Comparison of ENCODE assay signal across 8 cellular contexts in the genomic region with DNA sequence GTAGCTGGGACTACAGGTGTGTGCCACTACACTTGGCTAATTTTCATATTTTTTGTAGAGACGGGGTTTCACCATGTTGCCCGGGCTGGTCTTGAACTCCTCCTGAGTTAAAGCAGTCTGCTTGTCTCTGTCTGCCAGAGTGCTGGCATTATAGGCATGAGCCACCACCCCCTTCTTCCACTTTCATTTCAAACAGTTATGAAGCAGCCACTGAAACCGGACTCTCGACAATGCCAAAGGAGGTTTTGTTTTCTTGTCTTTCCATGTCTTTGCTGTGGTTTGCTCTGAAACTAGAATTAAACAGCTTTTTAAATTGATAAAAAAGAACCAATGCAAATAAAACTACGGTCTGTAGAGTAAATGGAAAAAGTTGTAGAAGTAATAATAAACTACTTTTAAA. TPM values are rescaled to one million over a fixed set of nuclear protein-coding genes. Genes with fewer than 3 reads are reported as not detected.
DNase-seq lines count a peak whose midpoint lies in the region; ATAC-seq, FAIRE-seq and TF ChIP-seq lines count a peak whose summit lies in the region.

No MANE protein-coding gene starts in this region.

- peak overlapping the region in 10 of 11 experiments; percentile 15 to 68 (median 44); a peak in 15 of 22 replicates for H3K9ac ChIP-seq in BLaER1 treated with 17β-estradiol and CSF1 and Interleukin-3, amounts not matched to agents 10 nM and 100 nM
- no peak overlapping the region for H3K9ac ChIP-seq in astrocyte (ENCODE audit: low read length)
- no peak overlapping the region for H3K9ac ChIP-seq in neural progenitor cell

- H3K9me3 Mint-ChIP-seq in astrocyte (ENCODE audit: unreplicated experiment), result no peaks in the 10 kb centered on the region
- no peaks in the 10 kb centered on the region for H3K9me3 Mint-ChIP-seq in neural progenitor cell

- H3K4me3 ChIP-seq in BLaER1 treated with 17β-estradiol and CSF1 and Interleukin-3, amounts not matched to agents 10 nM and 100 nM, result peak overlapping the region in 3 of 10 experiments; percentile 7 to 11 (median 10); a peak in 3 of 20 replicates
- H3K4me3 ChIP-seq in astrocyte (ENCODE audit: insufficient read depth, low read depth, low read length), result no peak overlapping the region
- H3K4me3 ChIP-seq in neural progenitor cell, result no peak overlapping the region

- no peaks in the 10 kb centered on the region for H3F3A ChIP-seq in neural progenitor cell (ENCODE audit: low read depth)

- DNase-seq in astrocyte (ENCODE audit: low read depth), result no peak
- DNase-seq in stimulated activated naive CD8-positive, alpha-beta T cell treated with anti-CD3 and anti-CD28 coated beads, Interleukin-15, Interleukin-2, amounts not matched to agents 100 U/mL and 50 U/mL, for 24 hours, result peak; percentile 46
- DNase-seq in NCI-H1694 (lab: John Stamatoyannopoulos, UW), result no peak
- DNase-seq in neural progenitor cell (ENCODE audit: low spot score), result no peak
- no peak for DNase-seq in NCI-H2029 treated with DMSO at 0.1 percent for 48 hours (lab: John Stamatoyannopoulos, UW)

- H3K4me1 ChIP-seq in BLaER1 treated with 17β-estradiol and CSF1 and Interleukin-3, amounts not matched to agents 10 nM and 100 nM, result peaks cover 46 to 81% (median 53%) of the 10 kb centered on the region in 10 experiments
- H3K4me1 ChIP-seq in astrocyte (ENCODE audit: insufficient read depth, low read length), result peaks cover 4% of the 10 kb centered on the region
- H3K4me1 ChIP-seq in neural progenitor cell, result no peaks in the 10 kb centered on the region

- H3K79me2 ChIP-seq in astrocyte (ENCODE audit: insufficient read depth, low read length) (peaks cover 99% of the 10 kb centered on the region), neural progenitor cell (ENCODE audit: low read depth) (peaks cover 100% of the 10 kb centered on the region)

- H3K4me2 ChIP-seq in BLaER1 treated with 17β-estradiol and CSF1 and Interleukin-3, amounts not matched to agents 10 nM and 100 nM, result peak overlapping the region; percentile 51 to 88 (median 74)
- H3K4me2 ChIP-seq in astrocyte (ENCODE audit: low read length) (no peak overlapping the region), neural progenitor cell (no peak overlapping the region)

- H3K4me3 Mint-ChIP-seq in astrocyte (ENCODE audit: unreplicated experiment) (no peak overlapping the region), neural progenitor cell (no peak overlapping the region)

- H3K9me3 ChIP-seq in BLaER1 treated with 17β-estradiol and CSF1 and Interleukin-3, amounts not matched to agents 10 nM and 100 nM (replicated peaks in 1 of 11), result no peaks in the 10 kb centered on the region
- H3K9me3 ChIP-seq in astrocyte (ENCODE audit: insufficient read depth, low read depth, low read length) (no peaks in the 10 kb centered on the region), neural progenitor cell (ENCODE audit: low read depth) (no peaks in the 10 kb centered on the region)

- H3K36me3 Mint-ChIP-seq in astrocyte (ENCODE audit: low read depth, unreplicated experiment) (peaks cover 3% of the 10 kb centered on the region), neural progenitor cell (peaks cover 21% of the 10 kb centered on the region)

- H4K20me1 ChIP-seq in BLaER1 treated with 17β-estradiol and CSF1 and Interleukin-3, amounts not matched to agents 10 nM and 100 nM, result peaks cover 76 to 100% (median 98%) of the 10 kb centered on the region in 11 experiments
- H4K20me1 ChIP-seq in astrocyte (ENCODE audit: insufficient read depth, low read length) (peaks cover 82% of the 10 kb centered on the region), neural progenitor cell (ENCODE audit: low read depth) (peaks cover 27% of the 10 kb centered on the region)

- H3K27me3 ChIP-seq in BLaER1 treated with 17β-estradiol and CSF1 and Interleukin-3, amounts not matched to agents 10 nM and 100 nM, result no peaks in the 10 kb centered on the region
- H3K27me3 ChIP-seq in astrocyte (ENCODE audit: insufficient read depth, low read length) (no peaks in the 10 kb centered on the region), neural progenitor cell (no peaks in the 10 kb centered on the region)

- no peak overlapping the region for H2AFZ ChIP-seq in astrocyte (ENCODE audit: low read depth, low read length)
- H2AFZ ChIP-seq in neural progenitor cell (replicated peaks), result no peak overlapping the region

- ATAC-seq in GM19467 (IDR thresholded peaks at IDR 0.05; ENCODE audit: unreplicated experiment) (peak; percentile 93), HG03457 (IDR thresholded peaks at IDR 0.05; ENCODE audit: unreplicated experiment) (peak; percentile 77)
- ATAC-seq in stimulated activated naive CD8-positive, alpha-beta T cell treated with anti-CD3 and anti-CD28 coated beads, Interleukin-15, Interleukin-2, amounts not matched to agents 100 U/mL and 50 U/mL, for 24 hours, result peak; percentile 98

- H3K27me3 Mint-ChIP-seq in astrocyte (ENCODE audit: low read depth, unreplicated experiment), result no peaks in the 10 kb centered on the region
- no peaks in the 10 kb centered on the region for H3K27me3 Mint-ChIP-seq in neural progenitor cell (ENCODE audit: insufficient read depth, low read depth)

- peaks cover 27 to 69% (median 41%) of the 10 kb centered on the region in 11 experiments for H3K36me3 ChIP-seq in BLaER1 treated with 17β-estradiol and CSF1 and Interleukin-3, amounts not matched to agents 10 nM and 100 nM
- H3K36me3 ChIP-seq in astrocyte (ENCODE audit: insufficient read depth, low read length) (no peaks in the 10 kb centered on the region), neural progenitor cell (no peaks in the 10 kb centered on the region)

- peak overlapping the region in 9 of 11 experiments; percentile 4 to 55 (median 28); a peak in 13 of 22 replicates for H3K27ac ChIP-seq in BLaER1 treated with 17β-estradiol and CSF1 and Interleukin-3, amounts not matched to agents 10 nM and 100 nM
- H3K27ac ChIP-seq in astrocyte (ENCODE audit: low read depth, low read length) (no peak overlapping the region), neural progenitor cell (no peak overlapping the region)

- H3K27ac Mint-ChIP-seq in astrocyte (ENCODE audit: unreplicated experiment) (peak overlapping the region; percentile 36), neural progenitor cell (no peak overlapping the region)

- FAIRE-seq in astrocyte (lab: Jason Lieb, UNC), result no peak

- TF ChIP-seq CTCF in astrocyte (IDR thresholded peaks at IDR 0.05; ENCODE audit: insufficient read depth, low read depth, low read length) (no peak), neural progenitor cell (IDR thresholded peaks at IDR 0.05) (no peak)

- H3K4me1 Mint-ChIP-seq in astrocyte (ENCODE audit: low read depth, unreplicated experiment) (peaks cover 36% of the 10 kb centered on the region), neural progenitor cell (no peaks in the 10 kb centered on the region)

RNA-seq across cellular contexts. Expression of a gene that starts 30.4 kb away (rescaled TPM):
- total RNA-seq in astrocyte, result 209 and 216 TPM in 2 replicates
- total RNA-seq in neural progenitor cell (ENCODE audit: low replicate concordance), result 134 and 252 TPM in 2 replicates

RNA-seq across cellular contexts. Expression of a gene that starts 45.6 kb away (rescaled TPM):
- total RNA-seq in astrocyte (40.3 and 42.8 TPM in 2 replicates), neural progenitor cell (ENCODE audit: low replicate concordance) (152 and 231 TPM in 2 replicates)

Comparison
In these comparisons a context has a peak if more than half of its experiments do, and no peak if none do; other contexts are left out.
1. H3K27ac ChIP-seq: peak in BLaER1 treated with 17β-estradiol and CSF1 and Interleukin-3, amounts not matched to agents 10 nM and 100 nM (9 of 11); none in astrocyte (single experiment) and neural progenitor cell (single experiment).
2. H3K4me2 ChIP-seq: peak in BLaER1 treated with 17β-estradiol and CSF1 and Interleukin-3, amounts not matched to agents 10 nM and 100 nM (11 of 11); none in astrocyte (single experiment) and neural progenitor cell (single experiment).
3. H3K9ac ChIP-seq: peak in BLaER1 treated with 17β-estradiol and CSF1 and Interleukin-3, amounts not matched to agents 10 nM and 100 nM (10 of 11); none in astrocyte (single experiment) and neural progenitor cell (single experiment).
4. Peak in every context shown above with its lines, with median percentiles within 50 percentile points of each other: ATAC-seq.